Comparison of ENCODE assay signal across 8 cellular contexts in the genomic region with DNA sequence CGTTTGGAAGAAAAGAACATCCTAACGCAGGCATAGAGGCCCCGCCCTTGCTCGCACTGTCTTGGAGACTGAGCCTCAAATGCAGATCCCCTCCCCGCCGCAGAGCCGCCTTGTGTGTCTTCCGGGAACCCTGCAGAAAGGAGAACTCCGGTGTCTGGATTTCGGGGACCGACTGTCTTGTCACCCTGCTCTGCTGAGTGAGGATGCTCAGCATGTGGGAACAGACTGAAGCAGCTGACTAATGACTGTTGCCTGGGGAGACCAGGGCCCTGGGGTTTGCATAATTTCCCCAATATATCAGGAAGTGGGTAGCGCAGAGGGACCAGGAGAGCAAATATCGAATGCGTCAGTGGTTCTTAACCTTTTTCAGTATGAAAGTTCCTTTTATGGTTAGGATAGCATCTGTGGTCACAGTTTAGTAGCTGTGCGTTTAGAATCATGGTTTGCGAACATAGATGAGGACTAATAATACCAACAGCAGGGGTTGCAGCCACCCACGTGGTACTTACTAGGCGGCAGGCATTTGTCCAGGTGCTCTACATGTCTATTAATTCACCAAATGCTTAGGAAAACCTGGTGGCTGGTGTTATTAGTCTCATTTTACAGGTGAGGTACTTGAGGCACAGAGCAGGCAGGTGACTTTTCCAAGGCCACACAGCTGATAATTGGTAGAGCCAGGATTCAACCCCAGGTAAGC. TPM values are rescaled to one million over a fixed set of nuclear protein-coding genes. Genes with fewer than 3 reads are reported as not detected.
A peak's percentile ranks its signal among the peaks of the same experiment; 100 is the strongest.
DNase-seq lines count a peak whose midpoint lies in the region; ATAC-seq and TF ChIP-seq lines count a peak whose summit lies in the region.

No MANE protein-coding gene starts in this region.

- H3K36me3 Mint-ChIP-seq in stimulated activated memory B cell treated with anti-CD40 and anti-IgM and Interleukin-4, amounts not matched to agents 10 μg/mL and 1 μg/mL and 100 μg/mL, for 72 hours = peaks cover 34% of the 10 kb centered on the region
- peaks cover 10% of the 10 kb centered on the region for H3K36me3 Mint-ChIP-seq in glutamatergic neuron (ENCODE audit: unreplicated experiment)

- no peaks in the 10 kb centered on the region for H3K27me3 ChIP-seq in WERI-Rb-1 (ENCODE audit: insufficient read depth, low read depth, severe bottlenecking)

- DNase-seq in GM12865 (ENCODE audit: low read depth) (peak; percentile 97), GM20000 (ENCODE audit: low spot score) (peak; percentile 91), NCI-H526 treated with DMSO at 0.1 percent for 48 hours (lab: John Stamatoyannopoulos, UW) (no peak), WERI-Rb-1 (no peak), glutamatergic neuron (no peak)
- DNase-seq in activated CD8-positive, alpha-beta memory T cell treated with anti-CD3 and anti-CD28 coated beads, Interleukin-2, amount 50 U/mL, for 4 hours = peak; percentile 40

- peaks cover 5% of the 10 kb centered on the region for H3K9me3 ChIP-seq in WERI-Rb-1 (ENCODE audit: severe bottlenecking)

- H3K36me3 ChIP-seq in WERI-Rb-1 = no peaks in the 10 kb centered on the region

- TF ChIP-seq CTCF in GM12865 (IDR thresholded peaks at IDR 0.05; ENCODE audit: insufficient read depth, low read depth, low read length, missing control alignments) = no peak
- TF ChIP-seq CTCF in GM20000 (IDR thresholded peaks at IDR 0.05; ENCODE audit: extremely low read depth, missing control alignments) = no peak
- TF ChIP-seq CTCF in WERI-Rb-1 (IDR thresholded peaks at IDR 0.05; ENCODE audit: low read depth, low read length) = no peak
- TF ChIP-seq CTCF in glutamatergic neuron (IDR thresholded peaks at IDR 0.05; ENCODE audit: partially characterized antibody, unreplicated experiment) = no peak

- ATAC-seq in HG03457 (IDR thresholded peaks at IDR 0.05; ENCODE audit: unreplicated experiment) = peak; percentile 75
- peak; percentile 94 for ATAC-seq in stimulated activated memory B cell treated with anti-CD40 and anti-IgM and Interleukin-4, amounts not matched to agents 10 μg/mL and 1 μg/mL and 100 μg/mL, for 72 hours

- H3K9me3 Mint-ChIP-seq in stimulated activated memory B cell treated with anti-CD40 and anti-IgM and Interleukin-4, amounts not matched to agents 10 μg/mL and 1 μg/mL and 100 μg/mL, for 72 hours = peaks cover 17% of the 10 kb centered on the region
- peaks cover 13% of the 10 kb centered on the region for H3K9me3 Mint-ChIP-seq in glutamatergic neuron (ENCODE audit: unreplicated experiment)

- no peak overlapping the region for H3K27ac ChIP-seq in WERI-Rb-1

- peaks cover 71% of the 10 kb centered on the region for H3K27me3 Mint-ChIP-seq in stimulated activated memory B cell treated with anti-CD40 and anti-IgM and Interleukin-4, amounts not matched to agents 10 μg/mL and 1 μg/mL and 100 μg/mL, for 72 hours
- H3K27me3 Mint-ChIP-seq in glutamatergic neuron (ENCODE audit: unreplicated experiment) = peaks cover 11% of the 10 kb centered on the region

- peak overlapping the region; percentile 69 for H3K27ac Mint-ChIP-seq in stimulated activated memory B cell treated with anti-CD40 and anti-IgM and Interleukin-4, amounts not matched to agents 10 μg/mL and 1 μg/mL and 100 μg/mL, for 72 hours
- no peak overlapping the region for H3K27ac Mint-ChIP-seq in glutamatergic neuron (ENCODE audit: unreplicated experiment)

- H3K4me3 ChIP-seq in GM12865 (ENCODE audit: low read depth, low read length) (peak overlapping the region; percentile 34), WERI-Rb-1 (ENCODE audit: low read depth, low read length) (no peak overlapping the region)

- H3K4me1 Mint-ChIP-seq in stimulated activated memory B cell treated with anti-CD40 and anti-IgM and Interleukin-4, amounts not matched to agents 10 μg/mL and 1 μg/mL and 100 μg/mL, for 72 hours = peaks cover 63% of the 10 kb centered on the region
- H3K4me1 Mint-ChIP-seq in glutamatergic neuron (ENCODE audit: low read depth, unreplicated experiment) = peaks cover 34% of the 10 kb centered on the region

- H3K4me3 Mint-ChIP-seq in stimulated activated memory B cell treated with anti-CD40 and anti-IgM and Interleukin-4, amounts not matched to agents 10 μg/mL and 1 μg/mL and 100 μg/mL, for 72 hours = peak overlapping the region; percentile 36
- H3K4me3 Mint-ChIP-seq in glutamatergic neuron (ENCODE audit: unreplicated experiment) = no peak overlapping the region

RNA-seq across cellular contexts. Expression of a gene that starts 14.3 kb away (rescaled TPM):
- total RNA-seq in glutamatergic neuron (ENCODE audit: unreplicated experiment) = 22.5 TPM

Comparison
In these comparisons a context has a peak if more than half of its experiments do, and no peak if none do; other contexts are left out.
1. DNase-seq: peak in GM12865 (single experiment), GM20000 (single experiment) and activated CD8-positive, alpha-beta memory T cell treated with anti-CD3 and anti-CD28 coated beads, Interleukin-2, amount 50 U/mL, for 4 hours (single experiment); none in NCI-H526 treated with DMSO at 0.1 percent for 48 hours (single experiment), WERI-Rb-1 (single experiment) and glutamatergic neuron (single experiment).